ENCODE assay signal across 1 cellular context in the genomic region with DNA sequence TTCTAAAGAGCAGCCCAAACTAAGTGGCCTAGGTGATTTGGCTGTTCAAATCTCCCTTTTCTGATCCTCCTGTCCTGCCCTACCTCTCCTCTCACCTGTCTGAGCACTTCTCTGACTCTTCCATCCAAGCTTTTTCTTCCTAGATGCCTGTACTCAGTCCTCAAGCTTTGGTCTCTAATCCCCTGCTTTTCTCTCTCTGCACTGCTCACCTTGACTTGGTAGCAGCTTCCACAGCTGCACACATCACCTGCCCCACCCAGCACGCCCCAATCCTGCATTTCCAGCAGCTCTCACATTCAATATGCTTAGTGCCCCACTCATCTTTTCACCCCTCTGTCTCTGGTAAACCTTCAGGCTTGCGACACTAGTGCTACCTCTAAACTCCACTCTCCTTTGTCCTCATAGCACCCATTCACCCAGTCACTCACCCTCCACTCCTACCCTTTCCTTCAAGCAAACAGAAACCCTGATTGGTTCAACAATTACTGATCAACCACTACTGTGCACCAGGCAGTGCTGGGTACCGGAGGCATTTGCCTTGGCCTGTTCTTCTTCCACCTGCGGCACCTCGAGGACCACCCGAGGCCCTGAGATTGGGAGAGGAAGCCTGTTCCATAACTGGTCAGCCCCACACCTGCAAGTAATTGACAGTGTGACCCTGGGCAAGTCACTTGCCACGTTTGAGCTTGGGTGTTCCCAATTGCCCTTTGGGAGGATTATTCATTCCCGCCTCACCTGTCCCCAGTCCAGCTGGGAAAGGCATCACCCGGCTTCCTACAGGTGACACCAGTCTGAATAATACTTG.
A peak's percentile ranks its signal among the peaks of the same experiment; 100 is the strongest.
TF ChIP-seq lines count a peak whose summit lies in the region.

No MANE protein-coding gene starts in this region.

TF ChIP-seq in K562, 482 proteins besides CTCF, POLR2A, EP300 and RAD21:
- TF ChIP-seq, protein P1, sequence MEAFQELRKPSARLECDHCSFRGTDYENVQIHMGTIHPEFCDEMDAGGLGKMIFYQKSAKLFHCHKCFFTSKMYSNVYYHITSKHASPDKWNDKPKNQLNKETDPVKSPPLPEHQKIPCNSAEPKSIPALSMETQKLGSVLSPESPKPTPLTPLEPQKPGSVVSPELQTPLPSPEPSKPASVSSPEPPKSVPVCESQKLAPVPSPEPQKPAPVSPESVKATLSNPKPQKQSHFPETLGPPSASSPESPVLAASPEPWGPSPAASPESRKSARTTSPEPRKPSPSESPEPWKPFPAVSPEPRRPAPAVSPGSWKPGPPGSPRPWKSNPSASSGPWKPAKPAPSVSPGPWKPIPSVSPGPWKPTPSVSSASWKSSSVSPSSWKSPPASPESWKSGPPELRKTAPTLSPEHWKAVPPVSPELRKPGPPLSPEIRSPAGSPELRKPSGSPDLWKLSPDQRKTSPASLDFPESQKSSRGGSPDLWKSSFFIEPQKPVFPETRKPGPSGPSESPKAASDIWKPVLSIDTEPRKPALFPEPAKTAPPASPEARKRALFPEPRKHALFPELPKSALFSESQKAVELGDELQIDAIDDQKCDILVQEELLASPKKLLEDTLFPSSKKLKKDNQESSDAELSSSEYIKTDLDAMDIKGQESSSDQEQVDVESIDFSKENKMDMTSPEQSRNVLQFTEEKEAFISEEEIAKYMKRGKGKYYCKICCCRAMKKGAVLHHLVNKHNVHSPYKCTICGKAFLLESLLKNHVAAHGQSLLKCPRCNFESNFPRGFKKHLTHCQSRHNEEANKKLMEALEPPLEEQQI (IDR thresholded peaks at IDR 0.05), result no peak
- TF ChIP-seq, protein P2, sequence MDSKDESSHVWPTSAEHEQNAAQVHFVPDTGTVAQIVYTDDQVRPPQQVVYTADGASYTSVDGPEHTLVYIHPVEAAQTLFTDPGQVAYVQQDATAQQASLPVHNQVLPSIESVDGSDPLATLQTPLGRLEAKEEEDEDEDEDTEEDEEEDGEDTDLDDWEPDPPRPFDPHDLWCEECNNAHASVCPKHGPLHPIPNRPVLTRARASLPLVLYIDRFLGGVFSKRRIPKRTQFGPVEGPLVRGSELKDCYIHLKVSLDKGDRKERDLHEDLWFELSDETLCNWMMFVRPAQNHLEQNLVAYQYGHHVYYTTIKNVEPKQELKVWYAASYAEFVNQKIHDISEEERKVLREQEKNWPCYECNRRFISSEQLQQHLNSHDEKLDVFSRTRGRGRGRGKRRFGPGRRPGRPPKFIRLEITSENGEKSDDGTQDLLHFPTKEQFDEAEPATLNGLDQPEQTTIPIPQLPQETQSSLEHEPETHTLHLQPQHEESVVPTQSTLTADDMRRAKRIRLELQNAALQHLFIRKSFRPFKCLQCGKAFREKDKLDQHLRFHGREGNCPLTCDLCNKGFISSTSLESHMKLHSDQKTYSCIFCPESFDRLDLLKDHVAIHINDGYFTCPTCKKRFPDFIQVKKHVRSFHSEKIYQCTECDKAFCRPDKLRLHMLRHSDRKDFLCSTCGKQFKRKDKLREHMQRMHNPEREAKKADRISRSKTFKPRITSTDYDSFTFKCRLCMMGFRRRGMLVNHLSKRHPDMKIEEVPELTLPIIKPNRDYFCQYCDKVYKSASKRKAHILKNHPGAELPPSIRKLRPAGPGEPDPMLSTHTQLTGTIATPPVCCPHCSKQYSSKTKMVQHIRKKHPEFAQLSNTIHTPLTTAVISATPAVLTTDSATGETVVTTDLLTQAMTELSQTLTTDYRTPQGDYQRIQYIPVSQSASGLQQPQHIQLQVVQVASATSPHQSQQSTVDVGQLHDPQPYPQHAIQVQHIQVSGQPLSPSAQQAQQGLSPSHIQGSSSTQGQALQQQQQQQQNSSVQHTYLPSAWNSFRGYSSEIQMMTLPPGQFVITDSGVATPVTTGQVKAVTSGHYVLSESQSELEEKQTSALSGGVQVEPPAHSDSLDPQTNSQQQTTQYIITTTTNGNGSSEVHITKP (IDR thresholded peaks at IDR 0.05; ENCODE audit: partially characterized antibody), result peak; percentile 16
- TF ChIP-seq, protein P3, sequence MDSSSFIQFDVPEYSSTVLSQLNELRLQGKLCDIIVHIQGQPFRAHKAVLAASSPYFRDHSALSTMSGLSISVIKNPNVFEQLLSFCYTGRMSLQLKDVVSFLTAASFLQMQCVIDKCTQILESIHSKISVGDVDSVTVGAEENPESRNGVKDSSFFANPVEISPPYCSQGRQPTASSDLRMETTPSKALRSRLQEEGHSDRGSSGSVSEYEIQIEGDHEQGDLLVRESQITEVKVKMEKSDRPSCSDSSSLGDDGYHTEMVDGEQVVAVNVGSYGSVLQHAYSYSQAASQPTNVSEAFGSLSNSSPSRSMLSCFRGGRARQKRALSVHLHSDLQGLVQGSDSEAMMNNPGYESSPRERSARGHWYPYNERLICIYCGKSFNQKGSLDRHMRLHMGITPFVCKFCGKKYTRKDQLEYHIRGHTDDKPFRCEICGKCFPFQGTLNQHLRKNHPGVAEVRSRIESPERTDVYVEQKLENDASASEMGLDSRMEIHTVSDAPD (CRISPR knock-in tag; IDR thresholded peaks at IDR 0.05), result no peak
- TF ChIP-seq, protein P4, sequence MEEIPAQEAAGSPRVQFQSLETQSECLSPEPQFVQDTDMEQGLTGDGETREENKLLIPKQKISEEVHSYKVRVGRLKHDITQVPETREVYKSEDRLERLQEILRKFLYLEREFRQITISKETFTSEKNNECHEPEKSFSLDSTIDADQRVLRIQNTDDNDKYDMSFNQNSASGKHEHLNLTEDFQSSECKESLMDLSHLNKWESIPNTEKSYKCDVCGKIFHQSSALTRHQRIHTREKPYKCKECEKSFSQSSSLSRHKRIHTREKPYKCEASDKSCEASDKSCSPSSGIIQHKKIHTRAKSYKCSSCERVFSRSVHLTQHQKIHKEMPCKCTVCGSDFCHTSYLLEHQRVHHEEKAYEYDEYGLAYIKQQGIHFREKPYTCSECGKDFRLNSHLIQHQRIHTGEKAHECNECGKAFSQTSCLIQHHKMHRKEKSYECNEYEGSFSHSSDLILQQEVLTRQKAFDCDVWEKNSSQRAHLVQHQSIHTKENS (CRISPR knock-in tag; IDR thresholded peaks at IDR 0.05), result no peak
- TF ChIP-seq, protein P5, sequence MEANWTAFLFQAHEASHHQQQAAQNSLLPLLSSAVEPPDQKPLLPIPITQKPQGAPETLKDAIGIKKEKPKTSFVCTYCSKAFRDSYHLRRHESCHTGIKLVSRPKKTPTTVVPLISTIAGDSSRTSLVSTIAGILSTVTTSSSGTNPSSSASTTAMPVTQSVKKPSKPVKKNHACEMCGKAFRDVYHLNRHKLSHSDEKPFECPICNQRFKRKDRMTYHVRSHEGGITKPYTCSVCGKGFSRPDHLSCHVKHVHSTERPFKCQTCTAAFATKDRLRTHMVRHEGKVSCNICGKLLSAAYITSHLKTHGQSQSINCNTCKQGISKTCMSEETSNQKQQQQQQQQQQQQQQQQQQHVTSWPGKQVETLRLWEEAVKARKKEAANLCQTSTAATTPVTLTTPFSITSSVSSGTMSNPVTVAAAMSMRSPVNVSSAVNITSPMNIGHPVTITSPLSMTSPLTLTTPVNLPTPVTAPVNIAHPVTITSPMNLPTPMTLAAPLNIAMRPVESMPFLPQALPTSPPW (CRISPR knock-in tag; IDR thresholded peaks at IDR 0.05), result no peak
